ENCODE assay signal across 8 cellular contexts in the genomic region with DNA sequence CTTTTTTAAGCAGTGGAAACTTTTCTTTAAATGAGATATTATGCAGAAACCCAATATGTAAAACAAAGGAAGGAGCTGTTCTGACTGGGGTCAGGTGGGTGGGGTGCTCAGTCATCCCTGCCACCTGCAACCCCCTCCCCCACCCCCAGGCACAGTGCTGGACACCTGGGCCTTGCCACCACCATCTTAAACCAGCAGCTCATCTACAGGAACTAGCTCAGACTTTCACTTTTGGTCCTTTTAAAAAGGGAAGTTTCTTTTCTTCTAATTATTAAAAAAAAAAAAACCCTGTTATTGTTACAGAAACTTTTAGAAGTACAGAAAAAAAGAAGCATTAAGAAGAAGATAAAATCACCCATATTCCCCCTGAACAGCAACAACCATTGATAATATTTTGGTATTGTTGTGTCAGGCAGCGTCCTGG. TPM values are rescaled to one million over a fixed set of nuclear protein-coding genes. Genes with fewer than 3 reads are reported as not detected.
DNase-seq lines count a peak whose midpoint lies in the region; ATAC-seq and TF ChIP-seq lines count a peak whose summit lies in the region.

No MANE protein-coding gene starts in this region.

- no peak overlapping the region for H3K4me3 ChIP-seq in psoas muscle

- WGBS in psoas muscle, 3 donors = 52 to 63% (median 57%) methylated on average over 1 of the region's 1 CpG

- no peak overlapping the region for H3K27ac ChIP-seq in psoas muscle

- ATAC-seq in HG03469 (IDR thresholded peaks at IDR 0.05; ENCODE audit: unreplicated experiment) (peak; percentile 64), psoas muscle (no peak)

- H3K4me1 ChIP-seq in psoas muscle = no peaks in the 10 kb centered on the region

- peak; percentile 60 to 73 for DNase-seq in activated CD4-positive, alpha-beta T cell treated with anti-CD3 and anti-CD28 coated beads for 24 hours (ENCODE audit: low read depth in 2 of 2)
- DNase-seq in activated CD4-positive, alpha-beta T cell treated with anti-CD3 and anti-CD28 coated beads for 1 hour = no peak
- DNase-seq in activated CD8-positive, alpha-beta memory T cell treated with anti-CD3 and anti-CD28 coated beads for 24 hours = peak; percentile 79
- peak; percentile 84 for DNase-seq in stimulated activated CD4-positive, alpha-beta T cell treated with anti-CD3 and anti-CD28 coated beads, Interleukin-1b, Interleukin-23, amount 100 ng/mL, for 48 hours
- DNase-seq in psoas muscle = no peak
- no peak for DNase-seq in hypothalamus (lab: John Stamatoyannopoulos, UW)
- no peak for DNase-seq in LoVo (ENCODE audit: low spot score)

- H3K27me3 ChIP-seq in psoas muscle (ENCODE audit: insufficient read depth in 3 of 3, low read length in 2 of 3) = peaks cover 0 to 3% (median 2%) of the 10 kb centered on the region in 3 donors

- intact Hi-C loops in psoas muscle (cut with DNase I) = loop anchor here in 1 of 2 donors (2.0 kb wide), 1 partner anchor 24 kb away; no protein-coding TSS in a partner anchor

- H3K36me3 ChIP-seq in psoas muscle (ENCODE audit: insufficient read depth in 1 of 2, low read depth in 1 of 2) = no peaks in the 10 kb centered on the region

- no peaks in the 10 kb centered on the region for H3K9me3 ChIP-seq in psoas muscle

- no peak for TF ChIP-seq CTCF in psoas muscle (IDR thresholded peaks at IDR 0.05)

RNA-seq across cellular contexts. Expression of gene PPP1R16B, which starts 37.1 kb away (rescaled TPM):
- total RNA-seq in psoas muscle = 1 to 10 TPM; 2.9 to 5.2 (median 5.1) TPM
- polyA plus RNA-seq in psoas muscle = 1 to 10 TPM; 1.6 to 4.1 (median 2.3) TPM

Comparison
In these comparisons a context has a peak if more than half of its experiments do, and no peak if none do; other contexts are left out.
1. DNase-seq: peak in activated CD4-positive, alpha-beta T cell treated with anti-CD3 and anti-CD28 coated beads for 24 hours (2 of 2), activated CD8-positive, alpha-beta memory T cell treated with anti-CD3 and anti-CD28 coated beads for 24 hours (single experiment) and stimulated activated CD4-positive, alpha-beta T cell treated with anti-CD3 and anti-CD28 coated beads, Interleukin-1b, Interleukin-23, amount 100 ng/mL, for 48 hours (single experiment); none in activated CD4-positive, alpha-beta T cell treated with anti-CD3 and anti-CD28 coated beads for 1 hour (single experiment), psoas muscle (0 of 2), hypothalamus (0 of 51) and LoVo (single experiment).